ENCODE assay signal across 13 cellular contexts in the genomic region with DNA sequence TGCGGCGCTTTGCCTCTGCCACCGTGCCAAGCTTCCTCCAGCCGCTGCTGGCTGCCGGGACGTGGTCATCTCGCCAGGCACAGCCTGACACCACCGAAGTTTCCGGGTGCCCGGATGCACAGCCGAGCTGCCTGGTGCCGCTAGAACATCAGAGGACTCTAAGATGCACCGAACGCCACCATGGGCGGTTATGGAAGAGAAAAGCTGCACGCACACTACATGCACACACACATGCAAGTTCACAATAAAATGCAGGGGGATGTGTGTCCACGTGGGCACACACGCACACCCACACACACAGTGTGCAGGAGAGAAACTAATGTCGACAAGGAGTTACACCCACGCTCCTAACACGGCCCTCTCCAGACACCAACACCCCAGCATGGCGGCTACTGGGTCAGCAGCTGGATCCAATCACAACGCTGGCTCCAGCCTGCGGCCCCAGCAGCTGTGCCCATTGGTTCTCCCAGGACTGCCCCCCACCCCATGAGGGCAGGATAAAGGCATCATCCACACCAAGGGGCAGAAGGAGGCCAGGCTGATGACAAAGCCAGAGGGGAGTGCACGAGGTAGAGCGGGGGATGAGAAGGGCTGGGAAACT.
A peak's percentile ranks its signal among the peaks of the same experiment; 100 is the strongest.
DNase-seq lines count a peak whose midpoint lies in the region; ATAC-seq and TF ChIP-seq lines count a peak whose summit lies in the region.
"Had no signal": no experiment of that assay in that cellular context is flagged by ENCODE, and none has a peak within 500 bp of the region (broad histone marks: within the 10 kb centered on the region; RNA-seq: fewer than 3 reads in every experiment).

No MANE protein-coding gene starts in this region.

- DNase-seq in T-cell (peak in 33 of 34 experiments; percentile 28 to 71 (median 55)), chondrocyte (ENCODE audit: low spot score) (peak; percentile 90), Karpas-422 (no peak), medulla oblongata (ENCODE audit: extremely low spot score) (no peak)
- DNase-seq in activated CD8-positive, alpha-beta memory T cell treated with anti-CD3 and anti-CD28 coated beads, Interleukin-2, amount 50 U/mL, for 48 hours: peak; percentile 74
- peak; percentile 66 for DNase-seq in stimulated activated CD8-positive, alpha-beta memory T cell treated with anti-CD3 and anti-CD28 coated beads, Interleukin-4, amount 100 ng/mL, for 48 hours
- DNase-seq: DMS 273 treated with DMSO at 0.1 percent for 48 hours, foreskin fibroblast, left colon, NCI-H82, upper lobe of left lung had no signal

- no peaks in the 10 kb centered on the region for H3K9me3 ChIP-seq in Karpas-422 (ENCODE audit: low read length)
- H3K9me3 ChIP-seq: SJSA1, upper lobe of left lung had no signal

- peaks cover 94 to 100% (median 95%) of the 10 kb centered on the region in 3 donors for H3K4me1 Mint-ChIP-seq in T-cell
- H3K4me1 Mint-ChIP-seq in chondrocyte (ENCODE audit: low read depth): peaks cover 15% of the 10 kb centered on the region

- H3K4me3 Mint-ChIP-seq in T-cell (peak overlapping the region; percentile 85 to 90 (median 89)), chondrocyte (ENCODE audit: unreplicated experiment) (no peak overlapping the region)

- no peaks in the 10 kb centered on the region for H3K36me3 ChIP-seq in Karpas-422 (ENCODE audit: insufficient read depth, low read length)
- H3K36me3 ChIP-seq: SJSA1, upper lobe of left lung had no signal

- H3K79me2 ChIP-seq in Karpas-422 (ENCODE audit: low read length): no peaks in the 10 kb centered on the region

- H4K20me1 ChIP-seq in Karpas-422 (ENCODE audit: insufficient read depth, low read depth, low read length): no peaks in the 10 kb centered on the region

- H3K9me3 Mint-ChIP-seq in T-cell (no peaks in the 10 kb centered on the region), chondrocyte (ENCODE audit: low read depth) (no peaks in the 10 kb centered on the region)

- H3K27me3 Mint-ChIP-seq in T-cell: no peaks in the 10 kb centered on the region
- peaks cover 39% of the 10 kb centered on the region for H3K27me3 Mint-ChIP-seq in chondrocyte (ENCODE audit: low read depth)

- H3K4me2 ChIP-seq in Karpas-422 (ENCODE audit: low read depth, low read length, poor library complexity, severe bottlenecking): no peak overlapping the region

- H3K4me1 ChIP-seq in Karpas-422 (ENCODE audit: low read length): no peaks in the 10 kb centered on the region

- CTCF ChIA-PET in T-cell (lab: Charles Lee): interaction anchor here (0.5 to 2.3 kb wide), 16 partner anchors 11 to 1781 kb away, joined by 3 to 9 read pairs (median 4); partner anchors contain the start of gene BCL11B (in 1 of the 2)

- H3K36me3 Mint-ChIP-seq in T-cell (peaks cover 4% of the 10 kb centered on the region), chondrocyte (ENCODE audit: low read depth) (peaks cover 2% of the 10 kb centered on the region)

- H3K27ac Mint-ChIP-seq in T-cell (peak overlapping the region; percentile 97 to 99), chondrocyte (ENCODE audit: unreplicated experiment) (no peak overlapping the region)

- H3K9ac ChIP-seq in Karpas-422 (ENCODE audit: low read length): no peak overlapping the region

- no peak overlapping the region for H3K27ac ChIP-seq in Karpas-422 (ENCODE audit: low read length)
- H3K27ac ChIP-seq: SJSA1 had no signal

- H3K27me3 ChIP-seq in Karpas-422 (ENCODE audit: low read length): no peaks in the 10 kb centered on the region; the same call in 1 of the 2 replicates
- H3K27me3 ChIP-seq: SJSA1, upper lobe of left lung had no signal

- H3K9me2 ChIP-seq in Karpas-422 (replicated peaks; ENCODE audit: insufficient read depth, low read length): no peaks in the 10 kb centered on the region

- peak; percentile 20 to 54 (median 40) for ATAC-seq in T-cell (replicated peaks in 1 of 4)
- ATAC-seq in GM21723 (IDR thresholded peaks at IDR 0.05; ENCODE audit: unreplicated experiment): no peak
- ATAC-seq: left colon had no signal

- no peak overlapping the region for H2AFZ ChIP-seq in Karpas-422 (ENCODE audit: low read length)

- POLR2A ChIA-PET in T-cell (lab: Charles Lee): interaction anchor here (0.6 to 1.1 kb wide), 5 partner anchors 11 to 52 kb away, joined by 3 read pairs; no protein-coding TSS in a partner anchor

- no peak overlapping the region for H3K4me3 ChIP-seq in Karpas-422 (ENCODE audit: low read length)
- H3K4me3 ChIP-seq: SJSA1 had no signal

- no peak for TF ChIP-seq CTCF in chondrocyte (IDR thresholded peaks at IDR 0.05)

Comparison
In these comparisons a context has a peak if more than half of its experiments do, and no peak if none do; other contexts are left out.
1. DNase-seq: peak in T-cell (33 of 34), activated CD8-positive, alpha-beta memory T cell treated with anti-CD3 and anti-CD28 coated beads, Interleukin-2, amount 50 U/mL, for 48 hours (single experiment), chondrocyte (single experiment) and stimulated activated CD8-positive, alpha-beta memory T cell treated with anti-CD3 and anti-CD28 coated beads, Interleukin-4, amount 100 ng/mL, for 48 hours (single experiment); none in Karpas-422 (single experiment) and medulla oblongata (single experiment).